ENCODE assay signal across 1 cellular context in genomic region chr2:119491776-119492525, GRCh38.
TF ChIP-seq lines count a peak whose summit lies in the region.

No MANE protein-coding gene starts in this region.

TF ChIP-seq in HepG2, 621 proteins besides CTCF, POLR2A, EP300 and RAD21 (continues in another document):
- TF ChIP-seq HMG20A (CRISPR knock-in tag; IDR thresholded peaks at IDR 0.05; ENCODE audit: borderline replicate concordance) (peak; percentile 25; the same call in 1 of the 2 replicates), JUND (CRISPR knock-in tag; IDR thresholded peaks at IDR 0.05) (peak; percentile 87), BRCA1 (CRISPR knock-in tag; IDR thresholded peaks at IDR 0.05) (no peak), ATF3 (CRISPR knock-in tag; IDR thresholded peaks at IDR 0.05) (peak; percentile 90), ZNF3 (CRISPR knock-in tag; IDR thresholded peaks at IDR 0.05) (peak; percentile 52; the same call in 1 of the 2 replicates), LCORL (IDR thresholded peaks at IDR 0.05) (no peak), LCORL (CRISPR knock-in tag; IDR thresholded peaks at IDR 0.05) (0 out of 2 replicates have a peak, but pooled peaks have one; percentile 44), CEBPB (IDR thresholded peaks at IDR 0.05; ENCODE audit: borderline replicate concordance, low read depth, low read length) (peak; percentile 68), ZNF24 (IDR thresholded peaks at IDR 0.05) (peak; percentile 80), MED1 (CRISPR knock-in tag; IDR thresholded peaks at IDR 0.05) (peak; percentile 40; the same call in 1 of the 2 replicates), MXI1 (IDR thresholded peaks at IDR 0.05; ENCODE audit: borderline replicate concordance, low read depth, low read length) (peak; percentile 43; the same call in 1 of the 3 replicates), ZNF841 (CRISPR knock-in tag; IDR thresholded peaks at IDR 0.05; ENCODE audit: borderline replicate concordance) (no peak), SOX6 (IDR thresholded peaks at IDR 0.05) (no peak), SOX6 (CRISPR knock-in tag; IDR thresholded peaks at IDR 0.05) (peak; percentile 53; the same call in 1 of the 2 replicates), FOXA1 (IDR thresholded peaks at IDR 0.05) (no peak), FOXA1 (CRISPR knock-in tag; IDR thresholded peaks at IDR 0.05) (0 out of 2 replicates have a peak, but pooled peaks have one; percentile 20), SOX13 (IDR thresholded peaks at IDR 0.05) (no peak), SOX13 (CRISPR knock-in tag; conservative IDR thresholded peaks at IDR 0.05 in 1 of 2, IDR thresholded peaks at IDR 0.05 in 1 of 2) (peak in 1 of 2 experiments; percentile 39; a peak in 1 of 4 replicates), HNF4G (IDR thresholded peaks at IDR 0.05; ENCODE audit: borderline replicate concordance, low read depth, low read length) (no peak; the same call in 1 of the 2 replicates), HNF4G (CRISPR knock-in tag; IDR thresholded peaks at IDR 0.05; ENCODE audit: borderline replicate concordance, low read depth) (peak; percentile 46; the same call in 1 of the 2 replicates), SAP130 (CRISPR knock-in tag; IDR thresholded peaks at IDR 0.05; ENCODE audit: low read depth) (peak; percentile 60), SKI (IDR thresholded peaks at IDR 0.05; ENCODE audit: partially characterized antibody) (peak; percentile 24), SKIL (CRISPR knock-in tag; IDR thresholded peaks at IDR 0.05; ENCODE audit: borderline replicate concordance) (peak; percentile 21; the same call in 1 of the 2 replicates), BHLHE40 (IDR thresholded peaks at IDR 0.05; ENCODE audit: low read length) (peak; percentile 82), RFXANK (CRISPR knock-in tag; IDR thresholded peaks at IDR 0.05) (no peak), TBX2 (CRISPR knock-in tag; IDR thresholded peaks at IDR 0.05; ENCODE audit: borderline replicate concordance) (peak; percentile 54; the same call in 1 of the 2 replicates), HNF4A (CRISPR knock-in tag; IDR thresholded peaks at IDR 0.05) (peak; percentile 38; the same call in 1 of the 2 replicates), ASH2L (IDR thresholded peaks at IDR 0.05; ENCODE audit: insufficient read length, low read depth, low read length) (peak; percentile 28), TFAP4 (IDR thresholded peaks at IDR 0.05; ENCODE audit: borderline replicate concordance, low read depth) (peak; percentile 13; the same call in 1 of the 2 replicates), ZNF281 (CRISPR knock-in tag; IDR thresholded peaks at IDR 0.05; ENCODE audit: borderline replicate concordance) (peak; percentile 35; the same call in 1 of the 2 replicates), SIX4 (CRISPR knock-in tag; IDR thresholded peaks at IDR 0.05) (no peak), CEBPG (CRISPR knock-in tag; IDR thresholded peaks at IDR 0.05) (peak; percentile 32; the same call in 1 of the 2 replicates), ZNF136 (CRISPR knock-in tag; IDR thresholded peaks at IDR 0.05; ENCODE audit: low read depth) (0 out of 2 replicates have a peak, but pooled peaks have one; percentile 62), MAFK (conservative IDR thresholded peaks at IDR 0.05 in 1 of 2, IDR thresholded peaks at IDR 0.05 in 1 of 2; ENCODE audit: low read length in 2 of 2) (peak; percentile 76 to 82), ZNF644 (CRISPR knock-in tag; IDR thresholded peaks at IDR 0.05; ENCODE audit: low read depth) (0 out of 2 replicates have a peak, but pooled peaks have one; percentile 9), DNMT3B (CRISPR knock-in tag; conservative IDR thresholded peaks at IDR 0.05) (0 out of 2 replicates have a peak, but pooled peaks have one; percentile 40), ZNF12 (CRISPR knock-in tag; IDR thresholded peaks at IDR 0.05) (peak; percentile 87), SOX5 (CRISPR knock-in tag; IDR thresholded peaks at IDR 0.05; ENCODE audit: borderline replicate concordance) (peak; percentile 67; the same call in 1 of the 2 replicates), GTF3A (CRISPR knock-in tag; conservative IDR thresholded peaks at IDR 0.05) (no peak), JUN (CRISPR knock-in tag; IDR thresholded peaks at IDR 0.05) (peak; percentile 99), ZNF879 (CRISPR knock-in tag; IDR thresholded peaks at IDR 0.05) (no peak), PAWR (CRISPR knock-in tag; IDR thresholded peaks at IDR 0.05; ENCODE audit: borderline replicate concordance) (no peak), ZNF629 (CRISPR knock-in tag; conservative IDR thresholded peaks at IDR 0.05) (peak; percentile 44; the same call in 1 of the 2 replicates), TBX3 (IDR thresholded peaks at IDR 0.05; ENCODE audit: borderline replicate concordance) (peak; percentile 62; the same call in 1 of the 2 replicates), HDAC2 (CRISPR knock-in tag; IDR thresholded peaks at IDR 0.05) (no peak), GATAD2A (CRISPR knock-in tag; IDR thresholded peaks at IDR 0.05) (peak; percentile 41; the same call in 1 of the 2 replicates), TEAD3 (CRISPR knock-in tag; optimal IDR thresholded peaks at IDR 0.05; ENCODE audit: borderline replicate concordance) (peak; percentile 98), NCOA2 (CRISPR knock-in tag; IDR thresholded peaks at IDR 0.05) (peak; percentile 41; the same call in 1 of the 2 replicates), SIN3B (IDR thresholded peaks at IDR 0.05; ENCODE audit: low read length) (no peak), ATF2 (CRISPR knock-in tag; IDR thresholded peaks at IDR 0.05) (peak; percentile 95), NR2F1 (CRISPR knock-in tag; IDR thresholded peaks at IDR 0.05) (0 out of 4 replicates have a peak, but pooled peaks of 1 of the 2 experiments have one; percentile 30)
- TF ChIP-seq, protein P1, sequence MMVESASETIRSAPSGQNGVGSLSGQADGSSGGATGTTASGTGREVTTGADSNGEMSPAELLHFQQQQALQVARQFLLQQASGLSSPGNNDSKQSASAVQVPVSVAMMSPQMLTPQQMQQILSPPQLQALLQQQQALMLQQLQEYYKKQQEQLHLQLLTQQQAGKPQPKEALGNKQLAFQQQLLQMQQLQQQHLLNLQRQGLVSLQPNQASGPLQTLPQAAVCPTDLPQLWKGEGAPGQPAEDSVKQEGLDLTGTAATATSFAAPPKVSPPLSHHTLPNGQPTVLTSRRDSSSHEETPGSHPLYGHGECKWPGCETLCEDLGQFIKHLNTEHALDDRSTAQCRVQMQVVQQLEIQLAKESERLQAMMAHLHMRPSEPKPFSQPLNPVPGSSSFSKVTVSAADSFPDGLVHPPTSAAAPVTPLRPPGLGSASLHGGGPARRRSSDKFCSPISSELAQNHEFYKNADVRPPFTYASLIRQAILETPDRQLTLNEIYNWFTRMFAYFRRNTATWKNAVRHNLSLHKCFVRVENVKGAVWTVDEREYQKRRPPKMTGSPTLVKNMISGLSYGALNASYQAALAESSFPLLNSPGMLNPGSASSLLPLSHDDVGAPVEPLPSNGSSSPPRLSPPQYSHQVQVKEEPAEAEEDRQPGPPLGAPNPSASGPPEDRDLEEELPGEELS (CRISPR knock-in tag; IDR thresholded peaks at IDR 0.05) = 0 out of 2 replicates have a peak, but pooled peaks have one; percentile 16
- TF ChIP-seq, protein P2, sequence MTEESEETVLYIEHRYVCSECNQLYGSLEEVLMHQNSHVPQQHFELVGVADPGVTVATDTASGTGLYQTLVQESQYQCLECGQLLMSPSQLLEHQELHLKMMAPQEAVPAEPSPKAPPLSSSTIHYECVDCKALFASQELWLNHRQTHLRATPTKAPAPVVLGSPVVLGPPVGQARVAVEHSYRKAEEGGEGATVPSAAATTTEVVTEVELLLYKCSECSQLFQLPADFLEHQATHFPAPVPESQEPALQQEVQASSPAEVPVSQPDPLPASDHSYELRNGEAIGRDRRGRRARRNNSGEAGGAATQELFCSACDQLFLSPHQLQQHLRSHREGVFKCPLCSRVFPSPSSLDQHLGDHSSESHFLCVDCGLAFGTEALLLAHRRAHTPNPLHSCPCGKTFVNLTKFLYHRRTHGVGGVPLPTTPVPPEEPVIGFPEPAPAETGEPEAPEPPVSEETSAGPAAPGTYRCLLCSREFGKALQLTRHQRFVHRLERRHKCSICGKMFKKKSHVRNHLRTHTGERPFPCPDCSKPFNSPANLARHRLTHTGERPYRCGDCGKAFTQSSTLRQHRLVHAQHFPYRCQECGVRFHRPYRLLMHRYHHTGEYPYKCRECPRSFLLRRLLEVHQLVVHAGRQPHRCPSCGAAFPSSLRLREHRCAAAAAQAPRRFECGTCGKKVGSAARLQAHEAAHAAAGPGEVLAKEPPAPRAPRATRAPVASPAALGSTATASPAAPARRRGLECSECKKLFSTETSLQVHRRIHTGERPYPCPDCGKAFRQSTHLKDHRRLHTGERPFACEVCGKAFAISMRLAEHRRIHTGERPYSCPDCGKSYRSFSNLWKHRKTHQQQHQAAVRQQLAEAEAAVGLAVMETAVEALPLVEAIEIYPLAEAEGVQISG (CRISPR knock-in tag; IDR thresholded peaks at IDR 0.05) = no peak
- TF ChIP-seq, protein P3, sequence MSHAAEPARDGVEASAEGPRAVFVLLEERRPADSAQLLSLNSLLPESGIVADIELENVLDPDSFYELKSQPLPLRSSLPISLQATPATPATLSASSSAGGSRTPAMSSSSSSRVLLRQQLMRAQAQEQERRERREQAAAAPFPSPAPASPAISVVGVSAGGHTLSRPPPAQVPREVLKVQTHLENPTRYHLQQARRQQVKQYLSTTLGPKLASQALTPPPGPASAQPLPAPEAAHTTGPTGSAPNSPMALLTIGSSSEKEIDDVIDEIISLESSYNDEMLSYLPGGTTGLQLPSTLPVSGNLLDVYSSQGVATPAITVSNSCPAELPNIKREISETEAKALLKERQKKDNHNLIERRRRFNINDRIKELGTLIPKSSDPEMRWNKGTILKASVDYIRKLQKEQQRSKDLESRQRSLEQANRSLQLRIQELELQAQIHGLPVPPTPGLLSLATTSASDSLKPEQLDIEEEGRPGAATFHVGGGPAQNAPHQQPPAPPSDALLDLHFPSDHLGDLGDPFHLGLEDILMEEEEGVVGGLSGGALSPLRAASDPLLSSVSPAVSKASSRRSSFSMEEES (CRISPR knock-in tag; IDR thresholded peaks at IDR 0.05) = peak; percentile 65
- TF ChIP-seq, protein P4, sequence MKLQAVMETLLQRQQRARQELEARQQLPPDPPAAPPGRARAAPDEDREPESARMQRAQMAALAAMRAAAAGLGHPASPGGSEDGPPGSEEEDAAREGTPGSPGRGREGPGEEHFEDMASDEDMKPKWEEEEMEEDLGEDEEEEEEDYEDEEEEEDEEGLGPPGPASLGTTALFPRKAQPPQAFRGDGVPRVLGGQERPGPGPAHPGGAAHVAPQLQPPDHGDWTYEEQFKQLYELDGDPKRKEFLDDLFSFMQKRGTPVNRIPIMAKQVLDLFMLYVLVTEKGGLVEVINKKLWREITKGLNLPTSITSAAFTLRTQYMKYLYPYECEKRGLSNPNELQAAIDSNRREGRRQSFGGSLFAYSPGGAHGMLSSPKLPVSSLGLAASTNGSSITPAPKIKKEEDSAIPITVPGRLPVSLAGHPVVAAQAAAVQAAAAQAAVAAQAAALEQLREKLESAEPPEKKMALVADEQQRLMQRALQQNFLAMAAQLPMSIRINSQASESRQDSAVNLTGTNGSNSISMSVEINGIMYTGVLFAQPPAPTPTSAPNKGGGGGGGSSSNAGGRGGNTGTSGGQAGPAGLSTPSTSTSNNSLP (IDR thresholded peaks at IDR 0.05; ENCODE audit: low read depth, low read length) = peak; percentile 86
